In the genomic region with DNA sequence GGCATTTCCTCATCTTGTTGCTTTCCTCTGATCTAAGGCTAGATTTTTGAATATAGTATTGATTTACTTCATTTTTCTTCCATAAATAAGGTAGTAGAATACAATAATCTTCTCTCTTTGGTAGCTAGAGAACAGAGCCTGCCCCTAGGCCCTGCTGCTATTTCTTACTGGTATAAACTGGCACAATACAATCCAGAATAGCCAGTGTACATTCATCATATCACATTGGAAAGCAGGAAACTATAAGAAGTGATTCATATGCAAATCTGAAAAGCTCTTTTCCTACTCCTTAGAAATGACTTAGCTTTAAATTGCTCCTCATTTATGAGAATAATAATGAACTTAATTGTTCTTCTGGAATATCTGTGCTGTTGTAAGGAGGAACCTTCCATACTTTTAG, we compare ENCODE assay signal across 15 cellular contexts.
DNase-seq lines count a peak whose midpoint lies in the region; ATAC-seq and TF ChIP-seq lines count a peak whose summit lies in the region.
"Had no signal": no experiment of that assay in that cellular context is flagged by ENCODE, and none has a peak within 500 bp of the region (broad histone marks: within the 10 kb centered on the region; RNA-seq: fewer than 3 reads in every experiment).

No MANE protein-coding gene starts in this region.

- peak overlapping the region; percentile 45 for H2AFZ ChIP-seq in HCT116 (ENCODE audit: low read depth, low read length, poor library complexity, severe bottlenecking)
- no peak overlapping the region for H2AFZ ChIP-seq in H9 (ENCODE audit: low read length)

- H3K4me1 ChIP-seq in HCT116 (ENCODE audit: control insufficient read depth in 1 of 2, insufficient read depth in 2 of 2, low read length in 2 of 2) (no peaks in the 10 kb centered on the region), foreskin keratinocyte (no peaks in the 10 kb centered on the region), H9 (ENCODE audit: insufficient read depth, low read length) (no peaks in the 10 kb centered on the region)

- H3K36me3 Mint-ChIP-seq in H9 (ENCODE audit: insufficient read depth in 1 of 3, low read depth in 3 of 3) (no peaks in the 10 kb centered on the region), chondrocyte (ENCODE audit: low read depth) (no peaks in the 10 kb centered on the region), nephron progenitor cell (ENCODE audit: low read depth) (no peaks in the 10 kb centered on the region)

- TF ChIP-seq CTCF in HCT116 (IDR thresholded peaks at IDR 0.05 in 2 of 3, conservative IDR thresholded peaks at IDR 0.05 in 1 of 3; ENCODE audit: borderline replicate concordance in 1 of 3, insufficient read depth in 1 of 3, low read depth in 2 of 3, low read length in 2 of 3) (no peak), foreskin keratinocyte (conservative IDR thresholded peaks at IDR 0.05) (no peak), H9 (conservative IDR thresholded peaks at IDR 0.05) (no peak), chondrocyte (IDR thresholded peaks at IDR 0.05) (no peak), nephron progenitor cell (IDR thresholded peaks at IDR 0.05) (no peak)

- H2BK5ac ChIP-seq in H9 (ENCODE audit: insufficient read length, low read length): no peak overlapping the region

- CTCF ChIA-PET in HCT116 (lab: Charles Lee): no interaction called here

- no peaks in the 10 kb centered on the region for H3K79me1 ChIP-seq in H9 (ENCODE audit: insufficient read depth, low read depth, low read length, poor library complexity, severe bottlenecking)

- POLR2A ChIA-PET in HCT116 (lab: Charles Lee): no interaction called here

- no peaks in the 10 kb centered on the region for H3K9me2 ChIP-seq in HCT116 (ENCODE audit: insufficient read depth)

- in situ Hi-C loops in G401 (cut with HindIII; ENCODE audit: low sequenced_read_pairs): no loop called here

- no peak overlapping the region for H3K23ac ChIP-seq in H9 (ENCODE audit: insufficient read length, low read depth, low read length)

- intact Hi-C loops in HCT116 (cut with micrococcal nuclease): no loop called here

- H3K27ac ChIP-seq in HCT116 (ENCODE audit: low read depth, low read length) (no peak overlapping the region), SK-N-MC (no peak overlapping the region), foreskin keratinocyte (no peak overlapping the region), H9 (ENCODE audit: insufficient read length, low read depth, low read length) (no peak overlapping the region)

- H4K91ac ChIP-seq in H9 (ENCODE audit: insufficient read length, low read depth, low read length): no peak overlapping the region

- H3K27me3 ChIP-seq in HCT116 (ENCODE audit: insufficient read depth, low read length) (no peaks in the 10 kb centered on the region), foreskin keratinocyte (no peaks in the 10 kb centered on the region), H9 (ENCODE audit: insufficient read depth, low read length) (no peaks in the 10 kb centered on the region)

- H3K4me3 ChIP-seq in HCT116 (replicated peaks in 1 of 2; ENCODE audit: low read depth in 1 of 2, low read length in 2 of 2) (no peak overlapping the region), SK-N-MC (no peak overlapping the region)

- no peak overlapping the region for H3K4ac ChIP-seq in H9 (ENCODE audit: low read depth, low read length)

- H3K23me2 ChIP-seq in H9 (ENCODE audit: insufficient read length, low read depth, low read length, poor library complexity, severe bottlenecking): no peaks in the 10 kb centered on the region

- no peak overlapping the region for H2BK20ac ChIP-seq in H9 (ENCODE audit: low read depth, low read length, poor library complexity, severe bottlenecking)

- RAD21 ChIA-PET in HCT116 (lab: Charles Lee; ENCODE audit: low non-redundant PET in 1 of 2, low total read pairs in 2 of 2, uncharacterized antibody in 2 of 2, unreplicated experiment in 2 of 2): no interaction called here

- H3K36me3 ChIP-seq in HCT116 (ENCODE audit: control insufficient read depth in 1 of 2, insufficient read depth in 2 of 2, low read length in 2 of 2) (no peaks in the 10 kb centered on the region), SK-N-MC (ENCODE audit: insufficient read depth, low read length) (no peaks in the 10 kb centered on the region)

- no peak for TF ChIP-seq RAD21 in HCT116 (IDR thresholded peaks at IDR 0.05; ENCODE audit: low read depth)

- H3K18ac ChIP-seq in H9 (ENCODE audit: insufficient read length, low read depth, low read length): no peak overlapping the region

- H3K56ac ChIP-seq in H9 (ENCODE audit: insufficient read length, low read depth, low read length): no peak overlapping the region

- H3K4me2 ChIP-seq in HCT116 (ENCODE audit: low read length) (no peak overlapping the region), H9 (ENCODE audit: insufficient read depth, insufficient read length, low read length) (no peak overlapping the region)

- H3K79me2 ChIP-seq in HCT116 (ENCODE audit: insufficient read depth, low read length) (no peaks in the 10 kb centered on the region), H9 (ENCODE audit: insufficient read depth, low read length) (no peaks in the 10 kb centered on the region)

- no peak overlapping the region for H2BK15ac ChIP-seq in H9 (ENCODE audit: low read depth, low read length)

- H3K27ac Mint-ChIP-seq in H9 (no peak overlapping the region), chondrocyte (ENCODE audit: unreplicated experiment) (no peak overlapping the region), nephron progenitor cell (no peak overlapping the region)
- H3K27ac Mint-ChIP-seq: B cell; CD4-positive, alpha-beta T cell had no signal

- no peak overlapping the region for H2BK120ac ChIP-seq in H9 (ENCODE audit: low read depth, low read length, poor library complexity, severe bottlenecking)

- TF ChIP-seq POLR2A in HCT116 (IDR thresholded peaks at IDR 0.05; ENCODE audit: borderline replicate concordance, extremely low read depth, insufficient read depth, insufficient read length): no peak

- H4K5ac ChIP-seq in H9 (ENCODE audit: insufficient read length, low read depth, low read length): no peak overlapping the region

- H3K14ac ChIP-seq in H9 (ENCODE audit: insufficient read depth, low read length): no peak overlapping the region

- H4K20me1 ChIP-seq in HCT116 (ENCODE audit: insufficient read depth) (no peaks in the 10 kb centered on the region), H9 (ENCODE audit: control insufficient read depth, insufficient read depth, insufficient read length) (no peaks in the 10 kb centered on the region)

- no peak overlapping the region for H3K4me3 Mint-ChIP-seq in H9
- no peak overlapping the region for H3K4me3 Mint-ChIP-seq in chondrocyte (ENCODE audit: unreplicated experiment)
- no peak overlapping the region for H3K4me3 Mint-ChIP-seq in nephron progenitor cell
- H3K4me3 Mint-ChIP-seq: B cell; CD4-positive, alpha-beta T cell had no signal

- H3K9ac ChIP-seq in HCT116 (ENCODE audit: low read length): no peak overlapping the region
- H3K9ac ChIP-seq in SK-N-MC (ENCODE audit: insufficient read length): no peak overlapping the region
- no peak overlapping the region for H3K9ac ChIP-seq in H9 (ENCODE audit: extremely low read depth, insufficient read length, low read length)

- no peak overlapping the region for H2BK12ac ChIP-seq in H9 (ENCODE audit: insufficient read length, low read depth, low read length)

- H3K27me3 Mint-ChIP-seq in H9 (ENCODE audit: low read depth) (no peaks in the 10 kb centered on the region), chondrocyte (ENCODE audit: low read depth) (no peaks in the 10 kb centered on the region), nephron progenitor cell (ENCODE audit: low read depth, poor library complexity) (no peaks in the 10 kb centered on the region)
- H3K27me3 Mint-ChIP-seq: B cell; CD4-positive, alpha-beta T cell had no signal

- H2AK5ac ChIP-seq in H9 (ENCODE audit: insufficient read length, low read length): no peak overlapping the region

- H4K8ac ChIP-seq in H9 (replicated peaks; ENCODE audit: insufficient read length, low read depth, low read length): no peak overlapping the region

- H3K9me3 Mint-ChIP-seq in H9 (no peaks in the 10 kb centered on the region), chondrocyte (ENCODE audit: low read depth) (no peaks in the 10 kb centered on the region), nephron progenitor cell (no peaks in the 10 kb centered on the region)
- H3K9me3 Mint-ChIP-seq: CD4-positive, alpha-beta T cell had no signal

- H3K4me1 Mint-ChIP-seq in H9: peaks cover 7 to 9% of the 10 kb centered on the region in 2 experiments; a peak in 3 of 4 replicates
- no peaks in the 10 kb centered on the region for H3K4me1 Mint-ChIP-seq in chondrocyte (ENCODE audit: low read depth)
- H3K4me1 Mint-ChIP-seq in nephron progenitor cell: peaks cover 11% of the 10 kb centered on the region
- H3K4me1 Mint-ChIP-seq: B cell had no signal

- DNase-seq in G401 (ENCODE audit: low spot score) (peak; percentile 42), HCT116 (ENCODE audit: low read depth, low spot score) (no peak), SK-N-MC (ENCODE audit: low read depth, low spot score) (peak; percentile 16), foreskin keratinocyte (peak; percentile 18 to 55), H9 (no peak), chondrocyte (ENCODE audit: low spot score) (no peak), nephron progenitor cell (no peak)
- DNase-seq: C1 segment of cervical spinal cord; Calu3; CD4-positive, alpha-beta T cell; DMS 273 treated with DMSO at 0.1 percent for 48 hours; DMS79; GDM1 had no signal

- ATAC-seq in HCT116 (no peak), foreskin keratinocyte (peak; percentile 94)
- ATAC-seq: HepG2 had no signal

- H3T11ph ChIP-seq in H9 (ENCODE audit: low read length): no peak overlapping the region

- BruUV-seq in HCT116 (replicated peaks; lab: Mats Ljungman, UMichigan): no TSS peak

- H3K9me3 ChIP-seq in HCT116 (ENCODE audit: control insufficient read depth in 1 of 2, insufficient read depth in 1 of 2, low read depth in 1 of 2, low read length in 2 of 2) (no peaks in the 10 kb centered on the region), SK-N-MC (ENCODE audit: low read depth, low read length) (no peaks in the 10 kb centered on the region), H9 (ENCODE audit: control insufficient read depth, low read depth, low read length) (no peaks in the 10 kb centered on the region)

TF ChIP-seq in HCT116, 20 proteins besides CTCF, POLR2A, EP300 and RAD21:
- TF ChIP-seq ZFX (IDR thresholded peaks at IDR 0.05): no peak
- no peak for TF ChIP-seq SP1 (IDR thresholded peaks at IDR 0.05; ENCODE audit: low read depth)
- no peak for TF ChIP-seq SIN3A (IDR thresholded peaks at IDR 0.05; ENCODE audit: low read depth)
- TF ChIP-seq ATF3 (IDR thresholded peaks at IDR 0.05): no peak
- no peak for TF ChIP-seq FOSL1 (IDR thresholded peaks at IDR 0.05; ENCODE audit: low read depth)
- TF ChIP-seq TCF7L2 (IDR thresholded peaks at IDR 0.05; ENCODE audit: borderline replicate concordance, extremely low read depth, insufficient read depth, insufficient read length): no peak

Comparison
In these comparisons a context has a peak if more than half of its experiments do, and no peak if none do; other contexts are left out.
1. DNase-seq: peak in G401 (single experiment), SK-N-MC (single experiment) and foreskin keratinocyte (2 of 2); none in HCT116 (single experiment), H9 (single experiment), chondrocyte (single experiment) and nephron progenitor cell (single experiment).